Comparison of ENCODE assay signal across 14 cellular contexts in genomic region chr2:62333961-62334360, GRCh38.
DNase-seq lines count a peak whose midpoint lies in the region; ATAC-seq and TF ChIP-seq lines count a peak whose summit lies in the region.
"Had no signal": no experiment of that assay in that cellular context is flagged by ENCODE, and none has a peak within 500 bp of the region (broad histone marks: within the 10 kb centered on the region; RNA-seq: fewer than 3 reads in every experiment).

No MANE protein-coding gene starts in this region.

- no peak for TF ChIP-seq CTCF in right atrium auricular region (IDR thresholded peaks at IDR 0.05)

- DNase-seq in DMS79 (lab: John Stamatoyannopoulos, UW) (peak; percentile 73), NCI-H1092 treated with DMSO at 0.1 percent for 48 hours (lab: John Stamatoyannopoulos, UW) (peak; percentile 50), NCI-H526 (lab: John Stamatoyannopoulos, UW) (peak; percentile 15 to 41), erythroblast (lab: John Stamatoyannopoulos, UW) (peak; percentile 16 to 28), right atrium auricular region (ENCODE audit: low spot score) (no peak), H4 (ENCODE audit: low spot score) (no peak)
- DNase-seq in activated T-cell treated with anti-CD3 and anti-CD28 coated beads, Interleukin-2, amount 50 U/mL, for 1 hour = no peak
- DNase-seq: activated naive CD8-positive, alpha-beta T cell treated with anti-CD3 and anti-CD28 coated beads, Interleukin-2, amount 10 ng/mL, durations not matched to agents 7 days and 5 days; left lung; NCI-H1930; substantia nigra had no signal

- no peaks in the 10 kb centered on the region for H3K36me3 ChIP-seq in right atrium auricular region
- H3K36me3 ChIP-seq: left lung had no signal

- no peaks in the 10 kb centered on the region for H3K4me1 ChIP-seq in right atrium auricular region
- H3K4me1 ChIP-seq: left lung had no signal

- H3K4me3 ChIP-seq in right atrium auricular region = no peak overlapping the region
- H3K4me3 ChIP-seq: left lung, skin epidermis had no signal

- H3K27ac ChIP-seq in right atrium auricular region = no peak overlapping the region
- H3K27ac ChIP-seq: C4-2B, left lung, skin epidermis had no signal

- no peak for ATAC-seq in GM18517 (IDR thresholded peaks at IDR 0.05; ENCODE audit: unreplicated experiment)
- ATAC-seq: left lung had no signal

- no peak for TF ChIP-seq POLR2A in erythroblast (IDR thresholded peaks at IDR 0.05; ENCODE audit: low read length)

- H3K9me3 ChIP-seq in right atrium auricular region = no peaks in the 10 kb centered on the region
- H3K9me3 ChIP-seq: left lung had no signal

- H3K27me3 ChIP-seq in right atrium auricular region = no peaks in the 10 kb centered on the region
- H3K27me3 ChIP-seq: left lung had no signal

Comparison
In these comparisons a context has a peak if more than half of its experiments do, and no peak if none do; other contexts are left out.
1. DNase-seq: peak in DMS79 (single experiment), NCI-H1092 treated with DMSO at 0.1 percent for 48 hours (single experiment), NCI-H526 (2 of 2) and erythroblast (2 of 2); none in right atrium auricular region (single experiment), H4 (single experiment) and activated T-cell treated with anti-CD3 and anti-CD28 coated beads, Interleukin-2, amount 50 U/mL, for 1 hour (single experiment).